Comparison of ENCODE assay signal across 13 cellular contexts in genomic region chr15:91572110-91572509, GRCh38.
A peak's percentile ranks its signal among the peaks of the same experiment; 100 is the strongest.
DNase-seq lines count a peak whose midpoint lies in the region; ATAC-seq and TF ChIP-seq lines count a peak whose summit lies in the region.
"Had no signal": no experiment of that assay in that cellular context is flagged by ENCODE, and none has a peak within 500 bp of the region (broad histone marks: within the 10 kb centered on the region; RNA-seq: fewer than 3 reads in every experiment).

No MANE protein-coding gene starts in this region.

- intact Hi-C loops in left ventricle myocardium superior (cut with micrococcal nuclease), result no loop called here
- intact Hi-C loops in MCF 10A (cut with micrococcal nuclease), result no loop called here
- intact Hi-C loops in testis (cut with DNase I; ENCODE audit: low total_unique reads), result no loop called here
- intact Hi-C loops in natural killer cell (cut with micrococcal nuclease), result no loop called here

- 44 to 51% methylated on average over 4 to 5 of the region's 5 CpGs for WGBS in testis, 2 donors

- peak; percentile 12 for ATAC-seq in left ventricle myocardium superior
- ATAC-seq in GM21737 (IDR thresholded peaks at IDR 0.05; ENCODE audit: unreplicated experiment), result no peak
- no peak for ATAC-seq in HG03354 (IDR thresholded peaks at IDR 0.05; ENCODE audit: poor library complexity, severe bottlenecking, unreplicated experiment)
- ATAC-seq in natural killer cell, result no peak

- CTCF ChIA-PET in MCF 10A (lab: Yijun Ruan, JAX), result no interaction called here

- POLR2A ChIA-PET in MCF 10A (lab: Yijun Ruan, JAX), result no interaction called here

- H3K27me3 Mint-ChIP-seq in MCF 10A (ENCODE audit: insufficient read depth, unreplicated experiment) (peaks cover 17% of the 10 kb centered on the region), natural killer cell (ENCODE audit: low read depth in 2 of 2) (peaks cover 21 to 43% of the 10 kb centered on the region in 2 donors)
- H3K27me3 Mint-ChIP-seq: stimulated activated naive CD8-positive, alpha-beta T cell treated with anti-CD3 and anti-CD28 coated beads, Interleukin-15, Interleukin-2, amounts not matched to agents 100 ng/mL and 50 ng/mL, for 24 hours had no signal

- no peaks in the 10 kb centered on the region for H3K27me3 ChIP-seq in right atrium auricular region
- H3K27me3 ChIP-seq in testis, result no peaks in the 10 kb centered on the region

- TF ChIP-seq CTCF in right atrium auricular region (IDR thresholded peaks at IDR 0.05) (no peak), MCF 10A (IDR thresholded peaks at IDR 0.05; ENCODE audit: unreplicated experiment) (no peak), testis (IDR thresholded peaks at IDR 0.05) (no peak), natural killer cell (IDR thresholded peaks at IDR 0.05) (no peak)

- no peak overlapping the region for H3K27ac ChIP-seq in right atrium auricular region
- no peak overlapping the region for H3K27ac ChIP-seq in testis
- H3K27ac ChIP-seq: spleen had no signal

- H3K4me3 Mint-ChIP-seq in MCF 10A (ENCODE audit: unreplicated experiment), result no peak overlapping the region
- H3K4me3 Mint-ChIP-seq in natural killer cell, result no peak overlapping the region
- H3K4me3 Mint-ChIP-seq: central memory CD8-positive, alpha-beta T cell; stimulated activated naive CD8-positive, alpha-beta T cell treated with anti-CD3 and anti-CD28 coated beads, Interleukin-15, Interleukin-2, amounts not matched to agents 100 ng/mL and 50 ng/mL, for 24 hours; T-helper 1 cell treated with Interleukin-12 subunit alpha and Interleukin-12 subunit beta and Interleukin-4 antibody, amounts not matched to agents 30 μg/mL and 1 μg/mL, for 36 hours had no signal

- no peaks in the 10 kb centered on the region for H3K36me3 ChIP-seq in right atrium auricular region
- no peaks in the 10 kb centered on the region for H3K36me3 ChIP-seq in testis (ENCODE audit: low read depth, missing control alignments)
- H3K36me3 ChIP-seq: spleen had no signal

- no TSS peak for BruUV-seq in MCF 10A (replicated peaks; lab: Mats Ljungman, UMichigan)

- H3K4me1 Mint-ChIP-seq in MCF 10A (ENCODE audit: insufficient read depth, unreplicated experiment), result no peaks in the 10 kb centered on the region
- peaks cover 0 to 3% of the 10 kb centered on the region in 2 donors for H3K4me1 Mint-ChIP-seq in natural killer cell
- H3K4me1 Mint-ChIP-seq: central memory CD8-positive, alpha-beta T cell had no signal

- H3K36me3 Mint-ChIP-seq in MCF 10A (ENCODE audit: insufficient read depth, unreplicated experiment) (no peaks in the 10 kb centered on the region), natural killer cell (no peaks in the 10 kb centered on the region)

- H3K9me3 Mint-ChIP-seq in MCF 10A (ENCODE audit: unreplicated experiment), result no peaks in the 10 kb centered on the region
- no peaks in the 10 kb centered on the region for H3K9me3 Mint-ChIP-seq in natural killer cell
- H3K9me3 Mint-ChIP-seq: central memory CD8-positive, alpha-beta T cell; stimulated activated naive CD8-positive, alpha-beta T cell treated with anti-CD3 and anti-CD28 coated beads, Interleukin-15, Interleukin-2, amounts not matched to agents 100 ng/mL and 50 ng/mL, for 24 hours; T-helper 1 cell treated with Interleukin-12 subunit alpha and Interleukin-12 subunit beta and Interleukin-4 antibody, amounts not matched to agents 30 μg/mL and 1 μg/mL, for 36 hours had no signal

- H3K27ac Mint-ChIP-seq in MCF 10A (ENCODE audit: low read depth, unreplicated experiment), result no peak overlapping the region
- H3K27ac Mint-ChIP-seq in natural killer cell, result no peak overlapping the region
- H3K27ac Mint-ChIP-seq: stimulated activated naive CD8-positive, alpha-beta T cell treated with anti-CD3 and anti-CD28 coated beads, Interleukin-15, Interleukin-2, amounts not matched to agents 100 ng/mL and 50 ng/mL, for 24 hours; T-helper 1 cell treated with Interleukin-12 subunit alpha and Interleukin-12 subunit beta and Interleukin-4 antibody, amounts not matched to agents 30 μg/mL and 1 μg/mL, for 36 hours had no signal

- H3K4me3 ChIP-seq in right atrium auricular region (no peak overlapping the region), testis (no peak overlapping the region)
- H3K4me3 ChIP-seq: spleen had no signal

- H3K4me1 ChIP-seq in right atrium auricular region (no peaks in the 10 kb centered on the region), testis (no peaks in the 10 kb centered on the region)

- no peaks in the 10 kb centered on the region for H3K9me3 ChIP-seq in right atrium auricular region
- no peaks in the 10 kb centered on the region for H3K9me3 ChIP-seq in testis
- H3K9me3 ChIP-seq: spleen had no signal

- DNase-seq in left ventricle myocardium superior, result no peak
- no peak for DNase-seq in right atrium auricular region (ENCODE audit: low spot score)
- DNase-seq in NCI-H2227 (lab: John Stamatoyannopoulos, UW; ENCODE audit: unreplicated experiment), result peak; percentile 69
- peak; percentile 37 for DNase-seq in MCF 10A (ENCODE audit: unreplicated experiment)
- DNase-seq in testis, result peak; percentile 61
- DNase-seq in natural killer cell, result no peak
- DNase-seq: head of caudate nucleus, spleen had no signal

- no peak for TF ChIP-seq POLR2A in testis (IDR thresholded peaks at IDR 0.05)

Comparison
In these comparisons a context has a peak if more than half of its experiments do, and no peak if none do; other contexts are left out.
1. DNase-seq: peak in NCI-H2227 (single experiment), MCF 10A (single experiment) and testis (single experiment); none in left ventricle myocardium superior (single experiment), right atrium auricular region (single experiment) and natural killer cell (single experiment).